16 cellular contexts compared by ENCODE assay signal in the genomic region with DNA sequence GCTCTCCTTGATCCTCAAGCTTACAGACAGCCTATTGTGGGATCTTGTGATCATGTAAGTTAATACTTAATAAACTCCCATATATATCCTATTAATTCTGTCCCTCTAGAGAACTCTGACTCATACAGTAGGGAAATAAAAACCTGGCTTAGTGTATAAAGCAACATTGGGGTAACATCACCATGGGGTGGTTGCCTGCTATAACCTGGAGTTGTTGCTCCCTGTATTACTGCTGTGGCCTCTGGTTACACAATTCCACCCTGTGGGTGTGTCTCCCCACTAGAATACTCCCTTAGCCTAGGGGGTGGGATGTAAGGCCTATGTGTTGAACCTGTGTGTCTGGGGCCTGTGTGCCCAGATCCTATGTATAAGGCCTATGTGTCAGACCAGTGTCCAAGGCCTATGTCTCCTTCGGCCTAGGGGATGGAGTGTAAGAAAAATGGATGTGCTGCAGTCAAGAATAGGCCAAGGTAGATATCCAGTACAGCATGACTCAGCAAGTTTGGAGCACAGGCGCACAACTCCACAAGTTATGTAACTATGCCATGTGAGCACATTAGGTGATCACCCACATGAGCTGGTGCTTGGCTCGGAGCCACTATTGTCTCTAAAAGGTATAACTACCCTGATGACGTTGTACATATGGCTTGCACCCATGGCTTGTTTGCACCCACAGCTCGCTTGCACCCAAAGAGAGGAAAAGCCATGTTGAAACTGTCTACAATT.
DNase-seq lines count a peak whose midpoint lies in the region; ATAC-seq and TF ChIP-seq lines count a peak whose summit lies in the region.
"Had no signal": no experiment of that assay in that cellular context is flagged by ENCODE, and none has a peak within 500 bp of the region (broad histone marks: within the 10 kb centered on the region; RNA-seq: fewer than 3 reads in every experiment).

No MANE protein-coding gene starts in this region.

- 91 to 94% methylated on average over 4 to 5 of the region's 5 CpGs for WGBS in endodermal cell (ENCODE audit: insufficient coverage in 1 of 2, insufficient read length in 1 of 2), 2 experiments
- 76% methylated on average over 4 of the region's 5 CpGs for WGBS in SK-N-SH (ENCODE audit: low lambda C conversion rate)

- peaks cover 3% of the 10 kb centered on the region for H3K27me3 Mint-ChIP-seq in activated CD4-positive, alpha-beta T cell treated with anti-CD3 and anti-CD28 coated beads for 36 hours
- peaks cover 6% of the 10 kb centered on the region for H3K27me3 Mint-ChIP-seq in endodermal cell (ENCODE audit: insufficient read depth)

- no peak for TF ChIP-seq EP300 in SK-N-SH (IDR thresholded peaks at IDR 0.05; ENCODE audit: borderline replicate concordance in 1 of 2, low read depth in 1 of 2, low read length in 1 of 2)

- POLR2A ChIA-PET in activated CD4-positive, alpha-beta T cell treated with anti-CD3 and anti-CD28 coated beads for 36 hours (lab: Charles Lee): no interaction called here
- POLR2A ChIA-PET in SK-N-SH (lab: Yijun Ruan, JAX): no interaction called here

- no peak for TF ChIP-seq RAD21 in SK-N-SH (IDR thresholded peaks at IDR 0.05; ENCODE audit: low read length)

- no peaks in the 10 kb centered on the region for H3K36me3 ChIP-seq in endodermal cell (ENCODE audit: control insufficient read depth, insufficient read depth, low read length)
- no peaks in the 10 kb centered on the region for H3K36me3 ChIP-seq in brain microvascular endothelial cell (replicated peaks)
- no peaks in the 10 kb centered on the region for H3K36me3 ChIP-seq in SK-N-SH (replicated peaks in 1 of 2; ENCODE audit: control insufficient read depth in 1 of 2, insufficient read depth in 2 of 2, low read length in 1 of 2)
- H3K36me3 ChIP-seq: SJCRH30, tibial nerve had no signal

- no peaks in the 10 kb centered on the region for H3K27me3 ChIP-seq in endodermal cell (ENCODE audit: control insufficient read depth, insufficient read depth, low read length, poor library complexity, severe bottlenecking)
- no peaks in the 10 kb centered on the region for H3K27me3 ChIP-seq in brain microvascular endothelial cell (replicated peaks)
- no peaks in the 10 kb centered on the region for H3K27me3 ChIP-seq in SK-N-SH (ENCODE audit: insufficient read depth)
- H3K27me3 ChIP-seq: SJCRH30, tibial nerve had no signal

- no peaks in the 10 kb centered on the region for H3K9me2 ChIP-seq in SK-N-SH

- H3K27ac ChIP-seq in endodermal cell (ENCODE audit: low read depth, low read length) (no peak overlapping the region), brain microvascular endothelial cell (no peak overlapping the region), SK-N-SH (ENCODE audit: low read depth in 2 of 2, low read length in 1 of 2) (no peak overlapping the region)
- H3K27ac ChIP-seq: SJCRH30, tibial nerve had no signal

- H3K4me2 ChIP-seq in SK-N-SH: no peak overlapping the region

- H3K9me3 ChIP-seq in endodermal cell (ENCODE audit: control insufficient read depth, low read length) (peaks cover 40% of the 10 kb centered on the region), SK-N-SH (no peaks in the 10 kb centered on the region)
- H3K9me3 ChIP-seq: SJCRH30 had no signal

- H3F3A ChIP-seq in SK-N-SH (replicated peaks; ENCODE audit: insufficient read depth): no peaks in the 10 kb centered on the region

- no peak overlapping the region for H2AFZ ChIP-seq in SK-N-SH (ENCODE audit: low read depth)

- peak; percentile 6 for DNase-seq in activated CD4-positive, alpha-beta T cell treated with anti-CD3 and anti-CD28 coated beads for 36 hours
- no peak for DNase-seq in activated CD4-positive, alpha-beta T cell treated with anti-CD3 and anti-CD28 coated beads for 1 hour
- DNase-seq in NCI-H1694 (lab: John Stamatoyannopoulos, UW) (peak; percentile 20), endodermal cell (no peak), renal cortical epithelial cell (ENCODE audit: low read depth) (peak; percentile 7), brain microvascular endothelial cell (no peak), LoVo (ENCODE audit: low spot score) (no peak), SK-N-SH (no peak)
- DNase-seq: activated T-cell treated with anti-CD3 and anti-CD28 coated beads, Interleukin-2, amount 50 U/mL, for 48 hours; amniotic stem cell; DMS153; kidney; NCI-H2029; SJCRH30; stimulated activated CD4-positive, alpha-beta T cell treated with anti-CD3 and anti-CD28 coated beads, Interleukin-4, amount 100 ng/mL, for 24 hours had no signal

- H3K36me3 Mint-ChIP-seq in activated CD4-positive, alpha-beta T cell treated with anti-CD3 and anti-CD28 coated beads for 36 hours (ENCODE audit: low read depth): no peaks in the 10 kb centered on the region
- no peaks in the 10 kb centered on the region for H3K36me3 Mint-ChIP-seq in endodermal cell (ENCODE audit: low read depth)

- no peak overlapping the region for H3K9ac ChIP-seq in endodermal cell (ENCODE audit: extremely low read depth, low read length, poor library complexity, severe bottlenecking)
- H3K9ac ChIP-seq in SK-N-SH: no peak overlapping the region

- no peaks in the 10 kb centered on the region for H3K4me1 Mint-ChIP-seq in activated CD4-positive, alpha-beta T cell treated with anti-CD3 and anti-CD28 coated beads for 36 hours
- no peaks in the 10 kb centered on the region for H3K4me1 Mint-ChIP-seq in endodermal cell

- no peaks in the 10 kb centered on the region for H3K79me2 ChIP-seq in SK-N-SH (ENCODE audit: insufficient read depth)

- no peak for ATAC-seq in activated CD4-positive, alpha-beta T cell treated with anti-CD3 and anti-CD28 coated beads for 36 hours

- H3K9me3 Mint-ChIP-seq in activated CD4-positive, alpha-beta T cell treated with anti-CD3 and anti-CD28 coated beads for 36 hours (ENCODE audit: low read depth): no peaks in the 10 kb centered on the region
- H3K9me3 Mint-ChIP-seq in endodermal cell: peaks cover 53% of the 10 kb centered on the region

- no peaks in the 10 kb centered on the region for H4K20me1 ChIP-seq in SK-N-SH (ENCODE audit: insufficient read depth)

- intact Hi-C loops in activated CD4-positive, alpha-beta T cell treated with anti-CD3 and anti-CD28 coated beads for 36 hours (cut with DNase I, micrococcal nuclease): no loop called here

- H3K4me3 Mint-ChIP-seq in activated CD4-positive, alpha-beta T cell treated with anti-CD3 and anti-CD28 coated beads for 36 hours: no peak overlapping the region
- H3K4me3 Mint-ChIP-seq in endodermal cell: no peak overlapping the region

- CTCF ChIA-PET in activated CD4-positive, alpha-beta T cell treated with anti-CD3 and anti-CD28 coated beads for 36 hours (lab: Charles Lee): no interaction called here
- CTCF ChIA-PET in SK-N-SH (lab: Yijun Ruan, JAX): interaction anchor here (0.9 kb wide), 1 partner anchor 402 kb away, joined by 3 read pairs; no protein-coding TSS in a partner anchor

- H3K4me1 ChIP-seq in endodermal cell (ENCODE audit: control insufficient read depth, insufficient read depth, low read length) (no peaks in the 10 kb centered on the region), SK-N-SH (ENCODE audit: control insufficient read depth in 1 of 2, insufficient read depth in 2 of 2, low read depth in 1 of 2, low read length in 1 of 2) (peaks cover 0 to 6% of the 10 kb centered on the region in 2 experiments; a peak in 2 of 4 replicates)
- H3K4me1 ChIP-seq: SJCRH30, tibial nerve had no signal

- H3K4me3 ChIP-seq in endodermal cell (ENCODE audit: low read length): peak overlapping the region; percentile 13
- no peak overlapping the region for H3K4me3 ChIP-seq in brain microvascular endothelial cell (ENCODE audit: low read depth, low read length)
- no peak overlapping the region for H3K4me3 ChIP-seq in SK-N-SH (ENCODE audit: low read depth in 2 of 2, low read length in 1 of 2)
- H3K4me3 ChIP-seq: SJCRH30, tibial nerve had no signal

- H3K27ac Mint-ChIP-seq in activated CD4-positive, alpha-beta T cell treated with anti-CD3 and anti-CD28 coated beads for 36 hours: no peak overlapping the region
- no peak overlapping the region for H3K27ac Mint-ChIP-seq in endodermal cell

- TF ChIP-seq CTCF in endodermal cell (conservative IDR thresholded peaks at IDR 0.05) (no peak), brain microvascular endothelial cell (IDR thresholded peaks at IDR 0.05; ENCODE audit: low read depth, low read length, missing control alignments) (no peak), SK-N-SH (IDR thresholded peaks at IDR 0.05) (no peak)

- in situ Hi-C loops in brain microvascular endothelial cell (cut with HindIII; ENCODE audit: low pct_ligation_motif_present, low sequenced_read_pairs): no loop called here

TF ChIP-seq in SK-N-SH, 30 proteins besides CTCF, POLR2A, EP300 and RAD21 (continues in another document):
- TF ChIP-seq GATA2 (CRISPR knock-in tag; IDR thresholded peaks at IDR 0.05) (no peak), MXI1 (IDR thresholded peaks at IDR 0.05; ENCODE audit: low read depth, low read length) (no peak), GABPA (IDR thresholded peaks at IDR 0.05; ENCODE audit: low read depth) (no peak), NRF1 (IDR thresholded peaks at IDR 0.05; ENCODE audit: low read depth, low read length) (no peak), TEAD4 (IDR thresholded peaks at IDR 0.05; ENCODE audit: borderline replicate concordance, insufficient read depth) (no peak), ZBTB33 (IDR thresholded peaks at IDR 0.05; ENCODE audit: borderline replicate concordance, low read depth) (no peak), YY1 (IDR thresholded peaks at IDR 0.05; ENCODE audit: low read depth) (no peak)
- TF ChIP-seq, protein P1, sequence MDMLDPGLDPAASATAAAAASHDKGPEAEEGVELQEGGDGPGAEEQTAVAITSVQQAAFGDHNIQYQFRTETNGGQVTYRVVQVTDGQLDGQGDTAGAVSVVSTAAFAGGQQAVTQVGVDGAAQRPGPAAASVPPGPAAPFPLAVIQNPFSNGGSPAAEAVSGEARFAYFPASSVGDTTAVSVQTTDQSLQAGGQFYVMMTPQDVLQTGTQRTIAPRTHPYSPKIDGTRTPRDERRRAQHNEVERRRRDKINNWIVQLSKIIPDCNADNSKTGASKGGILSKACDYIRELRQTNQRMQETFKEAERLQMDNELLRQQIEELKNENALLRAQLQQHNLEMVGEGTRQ (IDR thresholded peaks at IDR 0.05; ENCODE audit: borderline replicate concordance, low read depth, low read length): no peak

Comparison
In these comparisons a context has a peak if more than half of its experiments do, and no peak if none do; other contexts are left out.
1. DNase-seq: peak in activated CD4-positive, alpha-beta T cell treated with anti-CD3 and anti-CD28 coated beads for 36 hours (single experiment), NCI-H1694 (single experiment) and renal cortical epithelial cell (single experiment); none in activated CD4-positive, alpha-beta T cell treated with anti-CD3 and anti-CD28 coated beads for 1 hour (single experiment), endodermal cell (single experiment), brain microvascular endothelial cell (single experiment), LoVo (single experiment) and SK-N-SH (single experiment).